ENCODE assay signal across 1 cellular context in genomic region chr2:43347751-43348150, GRCh38.
TF ChIP-seq lines count a peak whose summit lies in the region.

No MANE protein-coding gene starts in this region.

TF ChIP-seq in K562, 482 proteins besides CTCF, POLR2A, EP300 and RAD21 (continued from another document):
- no peak for TF ChIP-seq PHF8 (IDR thresholded peaks at IDR 0.05; ENCODE audit: borderline replicate concordance, low read length)
